19 cellular contexts compared by ENCODE assay signal in genomic region chr2:173213181-173213580, GRCh38.
DNase-seq lines count a peak whose midpoint lies in the region; TF ChIP-seq lines count a peak whose summit lies in the region.
"Had no signal": no experiment of that assay in that cellular context is flagged by ENCODE, and none has a peak within 500 bp of the region (broad histone marks: within the 10 kb centered on the region; RNA-seq: fewer than 3 reads in every experiment).

No MANE protein-coding gene starts in this region.

- no peaks in the 10 kb centered on the region for H3K4me1 ChIP-seq in breast epithelium
- peaks cover 3% of the 10 kb centered on the region for H3K4me1 ChIP-seq in ovary (ENCODE audit: insufficient read depth)
- peaks cover 10% of the 10 kb centered on the region for H3K4me1 ChIP-seq in vagina

- TF ChIP-seq CTCF in breast epithelium (IDR thresholded peaks at IDR 0.05) = no peak
- TF ChIP-seq CTCF in ovary (IDR thresholded peaks at IDR 0.05) = no peak
- no peak for TF ChIP-seq CTCF in vagina (IDR thresholded peaks at IDR 0.05)
- TF ChIP-seq CTCF in lower leg skin (IDR thresholded peaks at IDR 0.05) = no peak

- H3K36me3 ChIP-seq in breast epithelium = no peaks in the 10 kb centered on the region
- H3K36me3 ChIP-seq in ovary = no peaks in the 10 kb centered on the region
- no peaks in the 10 kb centered on the region for H3K36me3 ChIP-seq in vagina

- TF ChIP-seq EP300 in ovary (IDR thresholded peaks at IDR 0.05) = no peak

- peak overlapping the region; percentile 53 to 67 for H3K27ac ChIP-seq in breast epithelium
- H3K27ac ChIP-seq in skin epidermis = peak overlapping the region in 13 of 21 experiments; percentile 17 to 66 (median 52)
- H3K27ac ChIP-seq in ovary = no peak overlapping the region
- no peak overlapping the region for H3K27ac ChIP-seq in vagina
- H3K27ac ChIP-seq: 22Rv1, C4-2B had no signal

- intact Hi-C loops in breast epithelium (cut with DNase I; ENCODE audit: low total_unique reads) = no loop called here
- intact Hi-C loops in ovary (cut with DNase I) = loop anchor here in 3 of 4 donors (5.0 kb wide), 2 partner anchors 186 to 236 kb away; no protein-coding TSS in a partner anchor
- intact Hi-C loops in vagina (cut with DNase I) = loop anchor here (5.0 kb wide), 1 partner anchor 181 kb away; no protein-coding TSS in a partner anchor
- intact Hi-C loops in lower leg skin (cut with DNase I; ENCODE audit: low total_unique reads) = loop anchor here (5.0 to 10.0 kb wide), 2 partner anchors 186 to 398 kb away; no protein-coding TSS in a partner anchor

- no peak for TF ChIP-seq POLR2A in breast epithelium (IDR thresholded peaks at IDR 0.05)
- no peak for TF ChIP-seq POLR2A in ovary (IDR thresholded peaks at IDR 0.05)
- TF ChIP-seq POLR2A in vagina (IDR thresholded peaks at IDR 0.05) = no peak
- no peak for TF ChIP-seq POLR2A in lower leg skin (IDR thresholded peaks at IDR 0.05)

- DNase-seq in NCI-H82 (lab: John Stamatoyannopoulos, UW) (peak; percentile 39), NCI-H82 treated with DMSO at 0.1 percent for 48 hours (lab: John Stamatoyannopoulos, UW; ENCODE audit: unreplicated experiment) (no peak), breast epithelium (ENCODE audit: low spot score in 2 of 2) (no peak), iris pigment epithelial cell (ENCODE audit: low read depth) (peak; percentile 28), ovary (no peak), vagina (ENCODE audit: extremely low spot score in 2 of 2) (no peak), lower leg skin (ENCODE audit: low spot score in 2 of 2) (no peak)
- DNase-seq: AML-193, DMS79 treated with DMSO at 0.1 percent for 48 hours, KG1, MV-4-11, NCI-H187, NCI-H2107, NCI-H510A, NCI-H748 treated with DMSO at 0.1 percent for 48 hours, OCI-M1 had no signal

- 86 to 89% (median 88%) methylated on average over 2 of the region's 2 CpGs for WGBS in ovary, 3 donors
- WGBS in lower leg skin, 2 donors = 70 to 73% methylated on average over 2 of the region's 2 CpGs

- H3K27me3 ChIP-seq in breast epithelium (no peaks in the 10 kb centered on the region), ovary (no peaks in the 10 kb centered on the region), vagina (no peaks in the 10 kb centered on the region)

- no peak overlapping the region for H3K4me3 ChIP-seq in breast epithelium
- H3K4me3 ChIP-seq in skin epidermis = no peak overlapping the region
- no peak overlapping the region for H3K4me3 ChIP-seq in ovary
- no peak overlapping the region for H3K4me3 ChIP-seq in vagina
- H3K4me3 ChIP-seq in lower leg skin (ENCODE audit: low read depth, poor library complexity, severe bottlenecking) = no peak overlapping the region

- H3K9me3 ChIP-seq in breast epithelium = no peaks in the 10 kb centered on the region
- H3K9me3 ChIP-seq in ovary = no peaks in the 10 kb centered on the region
- no peaks in the 10 kb centered on the region for H3K9me3 ChIP-seq in vagina

Comparison
In these comparisons a context has a peak if more than half of its experiments do, and no peak if none do; other contexts are left out.
1. DNase-seq: peak in NCI-H82 (single experiment) and iris pigment epithelial cell (single experiment); none in NCI-H82 treated with DMSO at 0.1 percent for 48 hours (single experiment), breast epithelium (0 of 2), ovary (0 of 5), vagina (0 of 2) and lower leg skin (0 of 2).
2. H3K27ac ChIP-seq: peak in breast epithelium (2 of 2) and skin epidermis (13 of 21); none in ovary (0 of 2) and vagina (single experiment).